In genomic region chr7:143408686-143409551, GRCh38 we compare ENCODE assay signal across 8 cellular contexts. TPM values are rescaled to one million over a fixed set of nuclear protein-coding genes. Genes with fewer than 3 reads are reported as not detected.
DNase-seq lines count a peak whose midpoint lies in the region; ATAC-seq and TF ChIP-seq lines count a peak whose summit lies in the region.

Gene EPHA1 (minus strand): TSS chr7:143408856. CDS start chr7:143408805, 51 bp downstream.

- peak; percentile 80 for ATAC-seq in activated B cell treated with CpG ODN at 0.5 μM for 24 hours (ENCODE audit: low read depth)

- H3K27ac Mint-ChIP-seq in CD8-positive, alpha-beta memory T cell = peak within 1 kb of the TSS; percentile 63 to 99 (median 94)
- H3K27ac Mint-ChIP-seq in activated B cell treated with CpG ODN at 0.5 μM for 24 hours = no peak within 1 kb of the TSS

- 6% methylated on average over 39 of the region's 39 CpGs for WGBS in HUES64

- H3K9ac ChIP-seq in HUES64 (ENCODE audit: low read depth, low read length) (peak within 1 kb of the TSS; percentile 82), mucosa of stomach (ENCODE audit: low read length) (peak within 1 kb of the TSS; percentile 70)

- intact Hi-C loops in activated B cell treated with CpG ODN at 0.5 μM for 24 hours (cut with micrococcal nuclease) = loop anchor here (2.0 to 5.0 kb wide), 3 partner anchors 28 to 168 kb away; partner anchors contain the start of gene ZYX

- CTCF ChIA-PET in CD8-positive, alpha-beta memory T cell (lab: Charles Lee) = interaction anchor here (0.8 to 4.6 kb wide), 17 partner anchors 8 to 194 kb away, joined by 3 to 45 read pairs (median 7); no protein-coding TSS in a partner anchor
- CTCF ChIA-PET in activated B cell treated with CpG ODN at 0.5 μM for 24 hours (lab: Charles Lee) = interaction anchor here (2.5 to 3.4 kb wide), 2 partner anchors 7 to 168 kb away, joined by 9 to 19 read pairs; no protein-coding TSS in a partner anchor

- H3K36me3 Mint-ChIP-seq in CD8-positive, alpha-beta memory T cell = peaks cover 0 to 6% (median 0%) of the 10 kb centered on the region in 3 donors
- H3K36me3 Mint-ChIP-seq in activated B cell treated with CpG ODN at 0.5 μM for 24 hours (ENCODE audit: low read depth) = no peaks in the 10 kb centered on the region

- H3K27me3 Mint-ChIP-seq in CD8-positive, alpha-beta memory T cell = peaks cover 8 to 21% of the 10 kb centered on the region in 2 donors
- peaks cover 34% of the 10 kb centered on the region for H3K27me3 Mint-ChIP-seq in activated B cell treated with CpG ODN at 0.5 μM for 24 hours

- no peaks in the 10 kb centered on the region for H3K36me3 ChIP-seq in CD8-positive, alpha-beta memory T cell (ENCODE audit: insufficient read depth, low read length)
- H3K36me3 ChIP-seq in HUES64 (ENCODE audit: insufficient read depth, low read length) (peaks cover 15% of the 10 kb centered on the region), mucosa of stomach (ENCODE audit: control insufficient read depth, insufficient read depth, low read length) (no peaks in the 10 kb centered on the region)

- TF ChIP-seq CTCF in activated B cell treated with CpG ODN at 0.5 μM for 24 hours (IDR thresholded peaks at IDR 0.05) = no peak

- DNase-seq in CD8-positive, alpha-beta memory T cell = peak; percentile 28 to 64 (median 45)
- no peak for DNase-seq in activated B cell treated with CpG ODN at 0.5 μM for 24 hours
- peak; percentile 30 for DNase-seq in effector CD4-positive, alpha-beta T cell
- no peak for DNase-seq in HCEC 1CT
- no peak for DNase-seq in EL
- no peak for DNase-seq in DMS114 treated with DMSO at 0.1 percent for 48 hours (lab: John Stamatoyannopoulos, UW; ENCODE audit: unreplicated experiment)

- H3K9me3 ChIP-seq in CD8-positive, alpha-beta memory T cell (ENCODE audit: low read length) = no peaks in the 10 kb centered on the region
- no peaks in the 10 kb centered on the region for H3K9me3 ChIP-seq in HUES64 (ENCODE audit: insufficient read depth, low read depth, low read length)
- no peaks in the 10 kb centered on the region for H3K9me3 ChIP-seq in mucosa of stomach (ENCODE audit: control insufficient read depth, low read length)

- H3K9me3 Mint-ChIP-seq in CD8-positive, alpha-beta memory T cell = no peaks in the 10 kb centered on the region
- H3K9me3 Mint-ChIP-seq in activated B cell treated with CpG ODN at 0.5 μM for 24 hours = no peaks in the 10 kb centered on the region

- H3K27ac ChIP-seq in CD8-positive, alpha-beta memory T cell (ENCODE audit: low read depth, low read length) = no peak within 1 kb of the TSS
- H3K27ac ChIP-seq in HUES64 (ENCODE audit: low read depth, low read length) = peak within 1 kb of the TSS; percentile 74

- POLR2A ChIA-PET in CD8-positive, alpha-beta memory T cell (lab: Charles Lee) = interaction anchor here (1.1 to 3.5 kb wide), 6 partner anchors 12 to 169 kb away, joined by 4 to 48 read pairs (median 7); partner anchors contain the start of gene ZYX
- POLR2A ChIA-PET in activated B cell treated with CpG ODN at 0.5 μM for 24 hours (lab: Charles Lee) = no interaction called here

- no peaks in the 10 kb centered on the region for H3K27me3 ChIP-seq in CD8-positive, alpha-beta memory T cell (ENCODE audit: insufficient read depth, low read length, poor library complexity, severe bottlenecking)
- H3K27me3 ChIP-seq in HUES64 (ENCODE audit: insufficient read depth, low read length) = no peaks in the 10 kb centered on the region
- no peaks in the 10 kb centered on the region for H3K27me3 ChIP-seq in mucosa of stomach (ENCODE audit: control insufficient read depth, insufficient read depth, low read length)

- H3K4me3 ChIP-seq in CD8-positive, alpha-beta memory T cell (ENCODE audit: low read length) = peak within 1 kb of the TSS; percentile 81
- H3K4me3 ChIP-seq in HUES64 (ENCODE audit: low read length) (peak within 1 kb of the TSS; percentile 79), mucosa of stomach (ENCODE audit: low read length) (peak within 1 kb of the TSS; percentile 18)

- peaks cover 41 to 60% (median 53%) of the 10 kb centered on the region in 3 donors for H3K4me1 Mint-ChIP-seq in CD8-positive, alpha-beta memory T cell
- peaks cover 29% of the 10 kb centered on the region for H3K4me1 Mint-ChIP-seq in activated B cell treated with CpG ODN at 0.5 μM for 24 hours

- H3K4me1 ChIP-seq in CD8-positive, alpha-beta memory T cell (ENCODE audit: insufficient read depth, low read length) = peaks cover 57% of the 10 kb centered on the region
- H3K4me1 ChIP-seq in HUES64 (ENCODE audit: insufficient read depth, low read length) = peaks cover 69% of the 10 kb centered on the region
- peaks cover 20% of the 10 kb centered on the region for H3K4me1 ChIP-seq in mucosa of stomach (ENCODE audit: control insufficient read depth, insufficient read depth, low read length)

- peak within 1 kb of the TSS; percentile 78 to 97 (median 89) for H3K4me3 Mint-ChIP-seq in CD8-positive, alpha-beta memory T cell
- peak within 1 kb of the TSS; percentile 38 for H3K4me3 Mint-ChIP-seq in activated B cell treated with CpG ODN at 0.5 μM for 24 hours

RNA-seq across cellular contexts. Expression of gene EPHA1, which starts in this region (rescaled TPM):
- 1 to 10 TPM; 2.8 to 3.1 TPM for total RNA-seq in CD8-positive, alpha-beta memory T cell
- 4.6 TPM for polyA plus RNA-seq in CD8-positive, alpha-beta memory T cell
- polyA plus RNA-seq in HUES64 (2013, experiment 1 of 2) = 68.9 TPM
- 65.9 TPM for polyA plus RNA-seq in HUES64 (2013, experiment 2 of 2)
- total RNA-seq in activated B cell treated with CpG ODN at 0.5 μM for 24 hours = not detected in 2 replicates

Comparison
In these comparisons a context has a peak if more than half of its experiments do, and no peak if none do; other contexts are left out.
1. Peak in ATAC-seq in activated B cell treated with CpG ODN at 0.5 μM for 24 hours; RNA of the gene not detected or under 1 TPM.
2. DNase-seq: peak in CD8-positive, alpha-beta memory T cell (5 of 5) and effector CD4-positive, alpha-beta T cell (single experiment); none in activated B cell treated with CpG ODN at 0.5 μM for 24 hours (single experiment), HCEC 1CT (single experiment), EL (single experiment) and DMS114 treated with DMSO at 0.1 percent for 48 hours (single experiment).
3. H3K4me3 ChIP-seq: peak in every context shown above with its lines; median percentile 81 in CD8-positive, alpha-beta memory T cell; 79 in HUES64; 18 in mucosa of stomach.